In genomic region chr1:40332695-40333094, GRCh38 we compare ENCODE assay signal across 27 cellular contexts.
"Had no signal": no experiment of that assay in that cellular context is flagged by ENCODE, and none has a peak within 500 bp of the region (broad histone marks: within the 10 kb centered on the region; RNA-seq: fewer than 3 reads in every experiment).

No MANE protein-coding gene starts in this region.

- H3K9me3 ChIP-seq: psoas muscle, suprapubic skin, testis, transverse colon, upper lobe of right lung, uterus had no signal

- H3K27me3 ChIP-seq: neural progenitor cell, spleen, suprapubic skin, testis, tibial artery, transverse colon, upper lobe of right lung, uterus had no signal

- H2AFZ ChIP-seq: neural progenitor cell, parathyroid adenoma had no signal

- ATAC-seq: naive thymus-derived CD4-positive, alpha-beta T cell; natural killer cell; psoas muscle; right cardiac atrium; sciatic nerve; stimulated activated memory B cell treated with anti-CD40 and anti-IgM and Interleukin-4, amounts not matched to agents 10 μg/mL and 1 μg/mL and 100 μg/mL, for 72 hours; stimulated activated naive CD8-positive, alpha-beta T cell treated with anti-CD3 and anti-CD28 coated beads, Interleukin-15, amount 100 ng/mL, for 72 hours; stimulated activated naive CD8-positive, alpha-beta T cell treated with anti-CD3 and anti-CD28 coated beads, Interleukin-15, Interleukin-2, amounts not matched to agents 100 U/mL and 50 U/mL, for 24 hours; upper lobe of right lung had no signal

- DNase-seq: naive thymus-derived CD4-positive, alpha-beta T cell; natural killer cell; posterior cingulate gyrus; psoas muscle; right cardiac atrium; spleen; stimulated activated CD4-positive, alpha-beta T cell treated with anti-CD3 and anti-CD28 coated beads, Interleukin-12 subunit alpha, Interleukin-12 subunit beta, amount 100 ng/mL, for 4 hours; stimulated activated CD4-positive, alpha-beta T cell treated with anti-CD3 and anti-CD28 coated beads, Interleukin-1b, Interleukin-23, amount 100 ng/mL, for 48 hours; stimulated activated CD4-positive, alpha-beta T cell treated with anti-CD3 and anti-CD28 coated beads, Interleukin-4, amount 100 ng/mL, for 1 hour; stimulated activated CD4-positive, alpha-beta T cell treated with anti-CD3 and anti-CD28 coated beads, Interleukin-4, amount 100 ng/mL, for 4 hours; stimulated activated CD8-positive, alpha-beta memory T cell treated with anti-CD3 and anti-CD28 coated beads, Interleukin-4, amount 100 ng/mL, for 48 hours; stimulated activated naive CD4-positive, alpha-beta T cell; stimulated activated naive CD8-positive, alpha-beta T cell treated with anti-CD3 and anti-CD28 coated beads, Interleukin-15, amount 100 ng/mL, for 72 hours; stimulated activated naive CD8-positive, alpha-beta T cell treated with anti-CD3 and anti-CD28 coated beads, Interleukin-15, Interleukin-2, amounts not matched to agents 100 U/mL and 50 U/mL, for 24 hours; substantia nigra; testis; tibial artery; transverse colon; upper lobe of right lung; uterus had no signal

- H3K27ac ChIP-seq: neural progenitor cell, parathyroid adenoma, psoas muscle, skin epidermis, spleen, suprapubic skin, testis, tibial artery, transverse colon, upper lobe of right lung, uterus had no signal

- H3K4me1 ChIP-seq: neural progenitor cell, parathyroid adenoma, psoas muscle, spleen, suprapubic skin, testis, tibial artery, transverse colon, upper lobe of right lung, uterus had no signal

- H3K36me3 ChIP-seq: neural progenitor cell, spleen, suprapubic skin, tibial artery, transverse colon, upper lobe of right lung, uterus had no signal

- H3K4me2 ChIP-seq: neural progenitor cell, smooth muscle cell had no signal

- H3K4me3 ChIP-seq: neural progenitor cell, psoas muscle, skin epidermis, smooth muscle cell, spleen, suprapubic skin, testis, tibial artery, transverse colon, upper lobe of right lung, uterus had no signal

- H3K9ac ChIP-seq: neural progenitor cell, parathyroid adenoma had no signal

- H3K79me2 ChIP-seq: parathyroid adenoma had no signal
